Comparison of ENCODE assay signal across 26 cellular contexts in the genomic region with DNA sequence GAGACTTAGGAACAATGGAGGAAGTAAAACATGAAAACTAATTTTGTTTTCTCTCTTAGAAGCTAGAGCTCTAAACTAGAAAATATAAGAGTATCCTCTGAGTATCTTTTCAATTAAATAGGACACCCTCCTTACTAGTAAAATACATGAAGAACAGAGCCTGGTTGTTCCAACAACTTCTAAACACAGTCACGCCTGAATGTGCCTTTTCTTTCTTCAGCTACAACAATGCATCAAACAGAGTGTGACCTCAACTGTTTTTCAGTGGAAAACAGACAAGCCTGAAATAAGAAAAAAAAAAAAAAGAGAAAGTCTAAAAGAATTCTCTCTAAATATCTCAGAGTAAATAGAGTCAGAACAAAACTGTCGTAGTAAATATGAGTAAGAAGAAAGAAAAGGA.
"Had no signal": no experiment of that assay in that cellular context is flagged by ENCODE, and none has a peak within 500 bp of the region (broad histone marks: within the 10 kb centered on the region; RNA-seq: fewer than 3 reads in every experiment).

No MANE protein-coding gene starts in this region.

- H3K27ac ChIP-seq: esophagus squamous epithelium, left lung, ovary, right atrium auricular region, stomach, transverse colon, upper lobe of right lung, uterus had no signal

- H3K4me3 ChIP-seq: esophagus squamous epithelium, left lung, ovary, right atrium auricular region, smooth muscle cell, stomach, transverse colon, upper lobe of right lung, uterus had no signal

- H3K4me1 Mint-ChIP-seq: immature natural killer cell; naive thymus-derived CD8-positive, alpha-beta T cell; nephron progenitor cell had no signal

- ATAC-seq: left cardiac atrium; left lung; naive thymus-derived CD8-positive, alpha-beta T cell; sciatic nerve; upper lobe of right lung had no signal

- H3K4me1 ChIP-seq: esophagus squamous epithelium, left lung, right atrium auricular region, stomach, transverse colon, upper lobe of right lung, uterus had no signal

- H3K27ac Mint-ChIP-seq: immature natural killer cell; naive thymus-derived CD8-positive, alpha-beta T cell; nephron progenitor cell; progenitor cell of endocrine pancreas had no signal

- H3K27me3 Mint-ChIP-seq: progenitor cell of endocrine pancreas had no signal

- H3K4me3 Mint-ChIP-seq: immature natural killer cell; naive thymus-derived CD8-positive, alpha-beta T cell; nephron progenitor cell had no signal

- H3K9me3 Mint-ChIP-seq: nephron progenitor cell had no signal

- H3K36me3 Mint-ChIP-seq: naive thymus-derived CD8-positive, alpha-beta T cell had no signal

- H3K27me3 ChIP-seq: esophagus squamous epithelium, left lung, ovary, right atrium auricular region, stomach, transverse colon, upper lobe of right lung, uterus had no signal

- H3K9me3 ChIP-seq: esophagus squamous epithelium, ovary, right atrium auricular region, transverse colon, upper lobe of right lung, uterus had no signal

- H3K36me3 ChIP-seq: esophagus squamous epithelium, left lung, ovary, right atrium auricular region, stomach, transverse colon, upper lobe of right lung, uterus had no signal

- DNase-seq: cerebellar nuclear complex; effector memory CD4-positive, alpha-beta T cell; erythroblast; esophagus squamous epithelium; foreskin melanocyte; immature natural killer cell; left cardiac atrium; left lung; mesendoderm; naive thymus-derived CD8-positive, alpha-beta T cell; nephron progenitor cell; occipital lobe; ovary; stimulated activated CD4-positive, alpha-beta T cell treated with anti-CD3 and anti-CD28 coated beads, Interleukin-12 subunit alpha, Interleukin-12 subunit beta, amount 100 ng/mL, for 4 hours; stimulated activated CD4-positive, alpha-beta T cell treated with anti-CD3 and anti-CD28 coated beads, Interleukin-1b, Interleukin-23, amount 100 ng/mL, for 48 hours; stimulated activated CD4-positive, alpha-beta T cell treated with anti-CD3 and anti-CD28 coated beads, Interleukin-4, amount 100 ng/mL, for 1 hour; stimulated activated CD8-positive, alpha-beta memory T cell treated with anti-CD3 and anti-CD28 coated beads, Interleukin-4, amount 100 ng/mL, for 48 hours; stimulated activated naive CD4-positive, alpha-beta T cell treated with Interleukin-2 at 50 U/mL for 16 hours; stomach; transverse colon; upper lobe of right lung; uterus had no signal
